ENCODE assay signal across 25 cellular contexts in genomic region chr4:3254302-3255131, GRCh38. TPM values are rescaled to one million over a fixed set of nuclear protein-coding genes. Genes with fewer than 3 reads are reported as not detected.
A peak's percentile ranks its signal among the peaks of the same experiment; 100 is the strongest.
DNase-seq lines count a peak whose midpoint lies in the region; ATAC-seq and TF ChIP-seq lines count a peak whose summit lies in the region.
"Had no signal": no experiment of that assay in that cellular context is flagged by ENCODE, and none has a peak within 500 bp of the region (broad histone marks: within the 10 kb centered on the region; RNA-seq: fewer than 3 reads in every experiment).

No MANE protein-coding gene starts in this region.

- H3K27me3 Mint-ChIP-seq in glutamatergic neuron (ENCODE audit: unreplicated experiment), result peaks cover 1% of the 10 kb centered on the region
- no peaks in the 10 kb centered on the region for H3K27me3 Mint-ChIP-seq in CD8-positive, alpha-beta T cell (ENCODE audit: low read depth)
- H3K27me3 Mint-ChIP-seq: activated CD4-positive, alpha-beta T cell treated with anti-CD3 and anti-CD28 coated beads, Interleukin-2, amount 10 ng/mL, durations not matched to agents 24 days and 14 days; activated T-cell treated with anti-CD3 and anti-CD28 coated beads, Interleukin-2, amount 50 U/mL, for 24 hours; CD4-positive, CD25-positive, alpha-beta regulatory T cell; effector memory CD8-positive, alpha-beta T cell; stimulated activated memory B cell treated with anti-CD40 and anti-IgM and Interleukin-4, amounts not matched to agents 10 μg/mL and 1 μg/mL and 100 μg/mL, for 72 hours had no signal

- H3K4me3 ChIP-seq in HEK293 (ENCODE audit: low read depth, low read length) (no peak overlapping the region), psoas muscle (no peak overlapping the region)
- H3K4me3 ChIP-seq in CD8-positive, alpha-beta T cell (ENCODE audit: low read depth, low read length), result no peak overlapping the region
- H3K4me3 ChIP-seq: tibial nerve had no signal

- POLR2A ChIA-PET in HEK293 (lab: Yijun Ruan, JAX), result no interaction called here
- POLR2A ChIA-PET in CD8-positive, alpha-beta T cell (lab: Charles Lee), result no interaction called here

- ATAC-seq in psoas muscle, result no peak
- no peak for ATAC-seq in CD8-positive, alpha-beta T cell
- no peak for ATAC-seq in HG03196 (IDR thresholded peaks at IDR 0.05; ENCODE audit: unreplicated experiment)
- ATAC-seq: effector memory CD8-positive, alpha-beta T cell; PC-3; stimulated activated memory B cell treated with anti-CD40 and anti-IgM and Interleukin-4, amounts not matched to agents 10 μg/mL and 1 μg/mL and 100 μg/mL, for 72 hours had no signal

- CTCF ChIA-PET in HEK293 (lab: Yijun Ruan, JAX), result no interaction called here
- CTCF ChIA-PET in CD8-positive, alpha-beta T cell (lab: Charles Lee), result no interaction called here

- H3K27ac Mint-ChIP-seq in glutamatergic neuron (ENCODE audit: unreplicated experiment), result no peak overlapping the region
- no peak overlapping the region for H3K27ac Mint-ChIP-seq in CD8-positive, alpha-beta T cell
- H3K27ac Mint-ChIP-seq: activated CD4-positive, alpha-beta T cell treated with anti-CD3 and anti-CD28 coated beads, Interleukin-2, amount 10 ng/mL, durations not matched to agents 24 days and 14 days; activated T-cell treated with anti-CD3 and anti-CD28 coated beads, Interleukin-2, amount 50 U/mL, for 24 hours; CD4-positive, CD25-positive, alpha-beta regulatory T cell; effector memory CD8-positive, alpha-beta T cell; stimulated activated memory B cell treated with anti-CD40 and anti-IgM and Interleukin-4, amounts not matched to agents 10 μg/mL and 1 μg/mL and 100 μg/mL, for 72 hours had no signal

- no peaks in the 10 kb centered on the region for H3K4me1 ChIP-seq in HEK293 (ENCODE audit: control insufficient read depth, insufficient read depth, low read length)
- H3K4me1 ChIP-seq in psoas muscle, result no peaks in the 10 kb centered on the region
- H3K4me1 ChIP-seq in CD8-positive, alpha-beta T cell (ENCODE audit: insufficient read depth, low read length), result no peaks in the 10 kb centered on the region
- H3K4me1 ChIP-seq: tibial nerve had no signal

- intact Hi-C loops in psoas muscle (cut with DNase I), result no loop called here
- intact Hi-C loops in CD8-positive, alpha-beta T cell (cut with DNase I, micrococcal nuclease), result no loop called here

- peaks cover 1% of the 10 kb centered on the region for H3K4me1 Mint-ChIP-seq in glutamatergic neuron (ENCODE audit: low read depth, unreplicated experiment)
- H3K4me1 Mint-ChIP-seq in CD8-positive, alpha-beta T cell (ENCODE audit: low read depth), result no peaks in the 10 kb centered on the region
- H3K4me1 Mint-ChIP-seq: CD4-positive, CD25-positive, alpha-beta regulatory T cell; neural crest cell had no signal

- peak; percentile 25 for DNase-seq in activated CD8-positive, alpha-beta memory T cell treated with anti-CD3 and anti-CD28 coated beads, Interleukin-2, amount 50 U/mL, for 48 hours
- no peak for DNase-seq in activated CD8-positive, alpha-beta memory T cell treated with anti-CD3 and anti-CD28 coated beads for 24 hours
- peak; percentile 4 for DNase-seq in glutamatergic neuron
- DNase-seq in psoas muscle, result peak; percentile 4 to 36
- DNase-seq in NK-92 (lab: John Stamatoyannopoulos, UW; ENCODE audit: unreplicated experiment), result no peak
- DNase-seq in CD8-positive, alpha-beta T cell, result no peak
- DNase-seq: activated CD4-positive, alpha-beta T cell treated with anti-CD3 and anti-CD28 coated beads, Interleukin-2, amount 10 ng/mL, durations not matched to agents 24 days and 14 days; activated T-cell treated with anti-CD3 and anti-CD28 coated beads, Interleukin-2, amount 50 U/mL, for 24 hours; amygdala; CD4-positive, CD25-positive, alpha-beta regulatory T cell; central memory CD4-positive, alpha-beta T cell; DMS53; effector memory CD8-positive, alpha-beta T cell; midbrain; NCI-H1436; NCI-H2171; PC-3; retina; SK-N-SH; T1000 had no signal

- H3K36me3 Mint-ChIP-seq in glutamatergic neuron (ENCODE audit: unreplicated experiment), result no peaks in the 10 kb centered on the region
- H3K36me3 Mint-ChIP-seq in CD8-positive, alpha-beta T cell, result peaks cover 10% of the 10 kb centered on the region
- H3K36me3 Mint-ChIP-seq: CD4-positive, CD25-positive, alpha-beta regulatory T cell had no signal

- H3K27ac ChIP-seq in HEK293 (ENCODE audit: extremely low read depth, low read depth, low read length) (no peak overlapping the region), psoas muscle (no peak overlapping the region)
- H3K27ac ChIP-seq in CD8-positive, alpha-beta T cell (ENCODE audit: low read depth, low read length), result no peak overlapping the region
- H3K27ac ChIP-seq: tibial nerve had no signal

- H3K36me3 ChIP-seq in HEK293 (ENCODE audit: control insufficient read depth in 2 of 2, insufficient read depth in 1 of 2, low read length in 2 of 2) (no peaks in the 10 kb centered on the region), psoas muscle (ENCODE audit: insufficient read depth in 1 of 2, low read depth in 1 of 2) (peaks cover 0 to 16% of the 10 kb centered on the region in 2 donors)
- H3K36me3 ChIP-seq in CD8-positive, alpha-beta T cell (ENCODE audit: insufficient read depth, low read length), result no peaks in the 10 kb centered on the region

- TF ChIP-seq CTCF in HEK293 (tag by site-specific recombination; IDR thresholded peaks at IDR 0.05) (no peak), glutamatergic neuron (IDR thresholded peaks at IDR 0.05; ENCODE audit: partially characterized antibody, unreplicated experiment) (no peak), psoas muscle (IDR thresholded peaks at IDR 0.05) (no peak)
- no peak for TF ChIP-seq CTCF in CD8-positive, alpha-beta T cell (IDR thresholded peaks at IDR 0.05)

- H3K27me3 ChIP-seq in psoas muscle (ENCODE audit: insufficient read depth in 3 of 3, low read length in 2 of 3), result no peaks in the 10 kb centered on the region
- no peaks in the 10 kb centered on the region for H3K27me3 ChIP-seq in CD8-positive, alpha-beta T cell (ENCODE audit: insufficient read depth, low read length)
- H3K27me3 ChIP-seq: tibial nerve had no signal

- 89 to 96% (median 94%) methylated on average over 13 to 14 of the region's 14 CpGs for WGBS in psoas muscle, 3 donors

- H3K4me3 Mint-ChIP-seq in glutamatergic neuron (ENCODE audit: unreplicated experiment), result no peak overlapping the region
- H3K4me3 Mint-ChIP-seq in CD8-positive, alpha-beta T cell, result no peak overlapping the region
- H3K4me3 Mint-ChIP-seq: activated CD4-positive, alpha-beta T cell treated with anti-CD3 and anti-CD28 coated beads, Interleukin-2, amount 10 ng/mL, durations not matched to agents 24 days and 14 days; activated T-cell treated with anti-CD3 and anti-CD28 coated beads, Interleukin-2, amount 50 U/mL, for 24 hours; CD4-positive, CD25-positive, alpha-beta regulatory T cell; effector memory CD8-positive, alpha-beta T cell; neural crest cell; stimulated activated memory B cell treated with anti-CD40 and anti-IgM and Interleukin-4, amounts not matched to agents 10 μg/mL and 1 μg/mL and 100 μg/mL, for 72 hours had no signal

- H3K9me3 Mint-ChIP-seq in glutamatergic neuron (ENCODE audit: unreplicated experiment), result peaks cover 7% of the 10 kb centered on the region
- H3K9me3 Mint-ChIP-seq in CD8-positive, alpha-beta T cell, result no peaks in the 10 kb centered on the region
- H3K9me3 Mint-ChIP-seq: activated CD4-positive, alpha-beta T cell treated with anti-CD3 and anti-CD28 coated beads, Interleukin-2, amount 10 ng/mL, durations not matched to agents 24 days and 14 days; activated T-cell treated with anti-CD3 and anti-CD28 coated beads, Interleukin-2, amount 50 U/mL, for 24 hours; effector memory CD8-positive, alpha-beta T cell; neural crest cell; stimulated activated memory B cell treated with anti-CD40 and anti-IgM and Interleukin-4, amounts not matched to agents 10 μg/mL and 1 μg/mL and 100 μg/mL, for 72 hours had no signal

- H3K9me3 ChIP-seq in HEK293 (ENCODE audit: control insufficient read depth, insufficient read depth, low read depth, low read length) (no peaks in the 10 kb centered on the region), psoas muscle (no peaks in the 10 kb centered on the region)
- no peaks in the 10 kb centered on the region for H3K9me3 ChIP-seq in CD8-positive, alpha-beta T cell (ENCODE audit: low read length)
- H3K9me3 ChIP-seq: SK-N-SH, tibial nerve had no signal

TF ChIP-seq in HEK293, 187 proteins besides CTCF, POLR2A, EP300 and RAD21:
- TF ChIP-seq ZNF626 (tag by site-specific recombination; IDR thresholded peaks at IDR 0.05) (no peak), ZNF558 (tag by site-specific recombination; IDR thresholded peaks at IDR 0.05) (no peak), ZNF707 (tag by site-specific recombination; IDR thresholded peaks at IDR 0.05) (no peak), ZNF785 (tag by site-specific recombination; IDR thresholded peaks at IDR 0.05) (no peak), ZIC2 (tag by site-specific recombination; IDR thresholded peaks at IDR 0.05) (peak; percentile 25; the same call in 1 of the 2 replicates), GFI1B (tag by site-specific recombination; IDR thresholded peaks at IDR 0.05) (no peak), GLIS1 (tag by site-specific recombination; IDR thresholded peaks at IDR 0.05) (peak; percentile 49; the same call in 1 of the 2 replicates)

RNA-seq across cellular contexts. Expression of gene MSANTD1, which starts 5.6 kb away (rescaled TPM):
- 2.6 TPM for total RNA-seq in glutamatergic neuron (ENCODE audit: unreplicated experiment)
- total RNA-seq in psoas muscle, result under 1 TPM; 0.25 to 0.94 (median 0.70) TPM
- polyA plus RNA-seq in psoas muscle, result under 1 TPM; 0.11 to 0.34 (median 0.27) TPM
- total RNA-seq in CD8-positive, alpha-beta T cell, result under 1 TPM; 0.39 to 0.76 TPM

RNA-seq across cellular contexts. Expression of gene RGS12, which starts 38.3 kb away (rescaled TPM):
- total RNA-seq in glutamatergic neuron (ENCODE audit: unreplicated experiment) (107 TPM), psoas muscle (10 to 100 TPM; 13.9 to 29.0 (median 17.8) TPM)
- 10 to 100 TPM in 2 of 3 donors, 1 to 10 TPM in 1; 7.5 to 20.1 (median 15.6) TPM for polyA plus RNA-seq in psoas muscle
- total RNA-seq in CD8-positive, alpha-beta T cell, result 1 to 10 TPM; 4.4 to 7.6 TPM

Comparison
In these comparisons a context has a peak if more than half of its experiments do, and no peak if none do; other contexts are left out.
1. DNase-seq: peak in activated CD8-positive, alpha-beta memory T cell treated with anti-CD3 and anti-CD28 coated beads, Interleukin-2, amount 50 U/mL, for 48 hours (single experiment), glutamatergic neuron (single experiment) and psoas muscle (2 of 2); none in activated CD8-positive, alpha-beta memory T cell treated with anti-CD3 and anti-CD28 coated beads for 24 hours (single experiment), NK-92 (single experiment) and CD8-positive, alpha-beta T cell (0 of 7).